In the genomic region with DNA sequence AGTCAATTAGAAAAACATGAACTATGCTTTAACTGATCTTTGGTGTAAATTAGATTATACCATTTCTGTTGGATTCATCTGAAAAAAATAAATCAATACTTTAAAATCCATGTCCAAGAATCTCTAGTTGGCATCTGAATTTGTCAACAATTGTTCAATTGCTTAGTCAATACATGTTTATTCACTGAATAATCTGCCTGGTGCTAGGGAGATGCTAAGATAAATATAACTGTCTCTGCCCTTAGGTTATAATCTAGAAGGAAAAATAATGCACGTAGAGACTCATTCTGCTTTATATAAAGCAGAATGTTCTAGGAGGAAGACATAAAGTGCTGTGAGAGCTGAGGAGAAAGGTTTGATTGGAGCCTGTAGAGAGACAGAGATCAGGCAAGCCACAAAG, we compare ENCODE assay signal across 17 cellular contexts.
"Had no signal": no experiment of that assay in that cellular context is flagged by ENCODE, and none has a peak within 500 bp of the region (broad histone marks: within the 10 kb centered on the region; RNA-seq: fewer than 3 reads in every experiment).

No MANE protein-coding gene starts in this region.

- H3K36me3 Mint-ChIP-seq: activated naive CD8-positive, alpha-beta T cell treated with anti-CD3 and anti-CD28 coated beads, Interleukin-2, amount 10 ng/mL, durations not matched to agents 7 days and 5 days; mesothelial cell of epicardium; naive thymus-derived CD8-positive, alpha-beta T cell; WTC11 had no signal

- ATAC-seq: naive thymus-derived CD8-positive, alpha-beta T cell; stimulated activated naive CD8-positive, alpha-beta T cell treated with anti-CD3 and anti-CD28 coated beads, Interleukin-15, Interleukin-2, amounts not matched to agents 100 U/mL and 50 U/mL, for 24 hours; WTC11 had no signal

- H3K4me3 Mint-ChIP-seq: activated naive CD4-positive, alpha-beta T cell treated with anti-CD3 and anti-CD28 coated beads for 36 hours; activated naive CD8-positive, alpha-beta T cell treated with anti-CD3 and anti-CD28 coated beads, Interleukin-2, amount 10 ng/mL, durations not matched to agents 7 days and 5 days; mesothelial cell of epicardium; naive thymus-derived CD8-positive, alpha-beta T cell; WTC11 had no signal

- H3K9me3 Mint-ChIP-seq: activated naive CD8-positive, alpha-beta T cell treated with anti-CD3 and anti-CD28 coated beads, Interleukin-2, amount 10 ng/mL, durations not matched to agents 7 days and 5 days; mesothelial cell of epicardium; WTC11 had no signal

- H3K27me3 Mint-ChIP-seq: activated naive CD8-positive, alpha-beta T cell treated with anti-CD3 and anti-CD28 coated beads, Interleukin-2, amount 10 ng/mL, durations not matched to agents 7 days and 5 days; naive thymus-derived CD8-positive, alpha-beta T cell had no signal

- H3K4me3 ChIP-seq: cardiac muscle cell, left lung, upper lobe of left lung had no signal

- H3K27ac Mint-ChIP-seq: activated naive CD4-positive, alpha-beta T cell treated with anti-CD3 and anti-CD28 coated beads for 36 hours; activated naive CD8-positive, alpha-beta T cell treated with anti-CD3 and anti-CD28 coated beads, Interleukin-2, amount 10 ng/mL, durations not matched to agents 7 days and 5 days; mesothelial cell of epicardium; progenitor cell of endocrine pancreas; WTC11 had no signal

- H3K4me1 Mint-ChIP-seq: activated naive CD8-positive, alpha-beta T cell treated with anti-CD3 and anti-CD28 coated beads, Interleukin-2, amount 10 ng/mL, durations not matched to agents 7 days and 5 days; naive thymus-derived CD8-positive, alpha-beta T cell had no signal

- H3K27ac ChIP-seq: cardiac muscle cell, left lung, upper lobe of left lung had no signal

- H3K4me1 ChIP-seq: left lung, upper lobe of left lung had no signal

- DNase-seq: activated CD8-positive, alpha-beta memory T cell treated with anti-CD3 and anti-CD28 coated beads, Interleukin-2, amount 50 U/mL, for 48 hours; activated naive CD4-positive, alpha-beta T cell treated with anti-CD3 and anti-CD28 coated beads for 36 hours; activated naive CD8-positive, alpha-beta T cell treated with anti-CD3 and anti-CD28 coated beads, Interleukin-2, amount 10 ng/mL, durations not matched to agents 7 days and 5 days; activated T-cell treated with anti-CD3 and anti-CD28 coated beads, Interleukin-2, amount 50 U/mL, for 48 hours; amygdala; cortex of kidney; left lung; naive thymus-derived CD8-positive, alpha-beta T cell; retina; stimulated activated CD4-positive, alpha-beta T cell treated with anti-CD3 and anti-CD28 coated beads, Interleukin-4, amount 100 ng/mL, for 24 hours; stimulated activated naive CD8-positive, alpha-beta T cell treated with anti-CD3 and anti-CD28 coated beads, Interleukin-15, Interleukin-2, amounts not matched to agents 100 U/mL and 50 U/mL, for 24 hours; T-helper 9 cell; upper lobe of left lung had no signal

- H3K9me3 ChIP-seq: left lung, upper lobe of left lung had no signal

- H3K36me3 ChIP-seq: cardiac muscle cell, left lung, upper lobe of left lung had no signal

- H3K27me3 ChIP-seq: cardiac muscle cell, left lung, upper lobe of left lung had no signal
